8 cellular contexts compared by ENCODE assay signal in genomic region chr19:44653977-44654784, GRCh38. TPM values are rescaled to one million over a fixed set of nuclear protein-coding genes. Genes with fewer than 3 reads are reported as not detected.
A peak's percentile ranks its signal among the peaks of the same experiment; 100 is the strongest.
DNase-seq lines count a peak whose midpoint lies in the region; ATAC-seq and TF ChIP-seq lines count a peak whose summit lies in the region.

No MANE protein-coding gene starts in this region.

- H3K4me3 ChIP-seq in BLaER1 (no peak overlapping the region), colonic mucosa (no peak overlapping the region)

- no peaks in the 10 kb centered on the region for H3K27me3 ChIP-seq in BLaER1
- no peaks in the 10 kb centered on the region for H3K27me3 ChIP-seq in colonic mucosa

- peak overlapping the region; percentile 72 for H3K27ac ChIP-seq in BLaER1
- no peak overlapping the region for H3K27ac ChIP-seq in colonic mucosa

- DNase-seq in activated CD4-positive, CD25-positive, alpha-beta regulatory T cell treated with anti-CD3 and anti-CD28 coated beads, Interleukin-2, amount 50 U/mL, for 72 hours = peak; percentile 69
- peak; percentile 87 for DNase-seq in colonic mucosa
- DNase-seq in lung microvascular endothelial cell (ENCODE audit: low read depth in 2 of 2) = peak; percentile 77
- peak; percentile 15 to 40 for DNase-seq in stimulated activated CD8-positive, alpha-beta memory T cell treated with anti-CD3 and anti-CD28 coated beads, Interleukin-4, amount 100 ng/mL, for 4 hours (ENCODE audit: low read depth in 2 of 2, low spot score in 1 of 2)
- DNase-seq in SK-N-DZ (ENCODE audit: low spot score) = no peak

- H3K4me1 ChIP-seq in BLaER1 (peaks cover 24% of the 10 kb centered on the region), colonic mucosa (no peaks in the 10 kb centered on the region)

- peak overlapping the region; percentile 53; the same call in 1 of the 2 replicates for H3K9ac ChIP-seq in BLaER1
- no peak overlapping the region for H3K9ac ChIP-seq in colonic mucosa (ENCODE audit: low read depth in 2 of 2, low read length in 2 of 2)

- TF ChIP-seq CTCF in colonic mucosa (IDR thresholded peaks at IDR 0.05) = peak; percentile 52

- TF ChIP-seq RAD21 in Ishikawa (IDR thresholded peaks at IDR 0.05; ENCODE audit: low read depth) = peak; percentile 40; the same call in 1 of the 2 replicates

- TF ChIP-seq EP300 in Ishikawa (IDR thresholded peaks at IDR 0.05; ENCODE audit: borderline replicate concordance) = no peak

- ATAC-seq in GM19438 (IDR thresholded peaks at IDR 0.05; ENCODE audit: low read depth, unreplicated experiment) = peak; percentile 74

- no peaks in the 10 kb centered on the region for H4K20me1 ChIP-seq in BLaER1

- H3K36me3 ChIP-seq in BLaER1 (peaks cover 43% of the 10 kb centered on the region), colonic mucosa (peaks cover 8% of the 10 kb centered on the region)

- peak overlapping the region; percentile 50 for H3K4me2 ChIP-seq in BLaER1

- intact Hi-C loops in colonic mucosa (cut with DNase I) = no loop called here

- no peaks in the 10 kb centered on the region for H3K9me3 ChIP-seq in BLaER1
- H3K9me3 ChIP-seq in colonic mucosa = no peaks in the 10 kb centered on the region

TF ChIP-seq in Ishikawa, 13 proteins besides CTCF, POLR2A, EP300 and RAD21:
- no peak for TF ChIP-seq TCF12 (IDR thresholded peaks at IDR 0.05; ENCODE audit: low read depth)
- TF ChIP-seq, protein P1, sequence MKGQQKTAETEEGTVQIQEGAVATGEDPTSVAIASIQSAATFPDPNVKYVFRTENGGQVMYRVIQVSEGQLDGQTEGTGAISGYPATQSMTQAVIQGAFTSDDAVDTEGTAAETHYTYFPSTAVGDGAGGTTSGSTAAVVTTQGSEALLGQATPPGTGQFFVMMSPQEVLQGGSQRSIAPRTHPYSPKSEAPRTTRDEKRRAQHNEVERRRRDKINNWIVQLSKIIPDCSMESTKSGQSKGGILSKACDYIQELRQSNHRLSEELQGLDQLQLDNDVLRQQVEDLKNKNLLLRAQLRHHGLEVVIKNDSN (IDR thresholded peaks at IDR 0.05) = 0 out of 2 replicates have a peak, but pooled peaks have one; percentile 17
TF ChIP-seq in Ishikawa: peak in this region for 1.

RNA-seq across cellular contexts. Expression of gene PVR, which starts 10.5 kb away (rescaled TPM):
- 10 to 100 TPM; 44.7 to 54.6 TPM for total RNA-seq in colonic mucosa
- 54.9 and 69.4 TPM in 2 replicates for total RNA-seq in lung microvascular endothelial cell
- 16.6 and 18.6 TPM in 2 replicates for polyA plus RNA-seq in SK-N-DZ (2014; cell fraction: cytosol; rRNA removed)
- 8.1 and 8.3 TPM in 2 replicates for polyA plus RNA-seq in SK-N-DZ (2014; cell fraction: nucleus; rRNA removed)

RNA-seq across cellular contexts. Expression of gene CEACAM19, which starts 17.1 kb away (rescaled TPM):
- total RNA-seq in colonic mucosa (1 to 10 TPM; 5.3 to 6.1 TPM), lung microvascular endothelial cell (0.44 and 1.2 TPM in 2 replicates)
- 0.08 and 0.18 TPM in 2 replicates for polyA plus RNA-seq in SK-N-DZ (2014; cell fraction: cytosol; rRNA removed)
- polyA plus RNA-seq in SK-N-DZ (2014; cell fraction: nucleus; rRNA removed) = 0.07 and 0.75 TPM in 2 replicates

RNA-seq across cellular contexts. Expression of gene IGSF23, which starts 40.8 kb away (rescaled TPM):
- total RNA-seq in colonic mucosa = not detected
- total RNA-seq in lung microvascular endothelial cell = 0.22 TPM in 1 of 2 replicates, not detected in the other
- not detected in 2 replicates for polyA plus RNA-seq in SK-N-DZ (2014; cell fraction: cytosol; rRNA removed)
- not detected in 2 replicates for polyA plus RNA-seq in SK-N-DZ (2014; cell fraction: nucleus; rRNA removed)

RNA-seq across cellular contexts. Expression of gene CEACAM16, which starts 44.8 kb away (rescaled TPM):
- total RNA-seq in colonic mucosa (under 1 TPM in 1 of 2 donors, not detected in 1; 0.52 TPM), lung microvascular endothelial cell (under 0.01 TPM in 1 of 2 replicates, not detected in the other)
- polyA plus RNA-seq in SK-N-DZ (2014; cell fraction: cytosol; rRNA removed) = not detected in 2 replicates
- polyA plus RNA-seq in SK-N-DZ (2014; cell fraction: nucleus; rRNA removed) = not detected in 2 replicates
